In genomic region chr22:23849009-23850006, GRCh38 we compare ENCODE assay signal across 8 cellular contexts. TPM values are rescaled to one million over a fixed set of nuclear protein-coding genes. Genes with fewer than 3 reads are reported as not detected.
DNase-seq lines count a peak whose midpoint lies in the region; ATAC-seq and TF ChIP-seq lines count a peak whose summit lies in the region.

No MANE protein-coding gene starts in this region.

- no peak for TF ChIP-seq POLR2A in right lobe of liver (IDR thresholded peaks at IDR 0.05)

- peak in 3 of 4 donors; percentile 98 to 99 (median 98) for TF ChIP-seq CTCF in right lobe of liver (IDR thresholded peaks at IDR 0.05)

- POLR2A ChIA-PET in activated CD4-positive, alpha-beta T cell treated with anti-CD3 and anti-CD28 coated beads for 36 hours (lab: Charles Lee) = no interaction called here

- no peaks in the 10 kb centered on the region for H3K27me3 Mint-ChIP-seq in activated CD4-positive, alpha-beta T cell treated with anti-CD3 and anti-CD28 coated beads for 36 hours

- H3K4me3 Mint-ChIP-seq in activated CD4-positive, alpha-beta T cell treated with anti-CD3 and anti-CD28 coated beads for 36 hours = no peak overlapping the region

- peak; percentile 96 for ATAC-seq in activated CD4-positive, alpha-beta T cell treated with anti-CD3 and anti-CD28 coated beads for 36 hours
- peak; percentile 86 to 95 (median 91) for ATAC-seq in right lobe of liver
- ATAC-seq in GM19463 (IDR thresholded peaks at IDR 0.05; ENCODE audit: unreplicated experiment) = no peak

- no peaks in the 10 kb centered on the region for H3K27me3 ChIP-seq in right lobe of liver

- no peaks in the 10 kb centered on the region for H3K4me1 Mint-ChIP-seq in activated CD4-positive, alpha-beta T cell treated with anti-CD3 and anti-CD28 coated beads for 36 hours

- no peaks in the 10 kb centered on the region for H3K9me3 Mint-ChIP-seq in activated CD4-positive, alpha-beta T cell treated with anti-CD3 and anti-CD28 coated beads for 36 hours (ENCODE audit: low read depth)

- intact Hi-C loops in activated CD4-positive, alpha-beta T cell treated with anti-CD3 and anti-CD28 coated beads for 36 hours (cut with DNase I, micrococcal nuclease) = loop anchor here (5.0 kb wide), 3 partner anchors 82 to 307 kb away; partner anchors contain the start of gene CHCHD10 (in 1 of the 2)
- intact Hi-C loops in right lobe of liver (cut with DNase I) = loop anchor here (5.0 kb wide), 2 partner anchors 72 to 82 kb away; partner anchors contain the start of gene CHCHD10 (in 1 of the 2)

- 4% methylated on average over 20 of the region's 62 CpGs for WGBS in right lobe of liver (ENCODE audit: insufficient coverage, low coverage, low lambda C conversion rate, missing lambda C conversion rate)

- H3K36me3 Mint-ChIP-seq in activated CD4-positive, alpha-beta T cell treated with anti-CD3 and anti-CD28 coated beads for 36 hours (ENCODE audit: low read depth) = no peaks in the 10 kb centered on the region

- DNase-seq in CD1c-positive myeloid dendritic cell (ENCODE audit: extremely low spot score) (peak; percentile 91), HCEC 1CT (peak; percentile 57), NCI-H446 (lab: John Stamatoyannopoulos, UW) (peak; percentile 67 to 89), cerebellum (ENCODE audit: low spot score) (peak; percentile 90), right lobe of liver (peak; percentile 84 to 86 (median 85))
- peak; percentile 93 for DNase-seq in activated CD4-positive, alpha-beta T cell treated with anti-CD3 and anti-CD28 coated beads for 36 hours
- DNase-seq in stimulated activated CD4-positive, alpha-beta T cell treated with anti-CD3 and anti-CD28 coated beads, TNF-alpha, amount 100 ng/mL, for 4 hours (ENCODE audit: low read depth in 3 of 3) = peak; percentile 70 to 83 (median 72)

- CTCF ChIA-PET in activated CD4-positive, alpha-beta T cell treated with anti-CD3 and anti-CD28 coated beads for 36 hours (lab: Charles Lee) = interaction anchor here (0.6 to 5.6 kb wide), 25 partner anchors 9 to 326 kb away, joined by 3 to 28 read pairs (median 3); partner anchors contain the start of genes C22orf15, CHCHD10, DERL3 and MIF

- no peaks in the 10 kb centered on the region for H3K36me3 ChIP-seq in right lobe of liver

- no peak overlapping the region for H3K27ac ChIP-seq in right lobe of liver

- H3K4me3 ChIP-seq in right lobe of liver = peak overlapping the region; percentile 29 to 41 (median 32)

- H3K9me3 ChIP-seq in right lobe of liver = no peaks in the 10 kb centered on the region

- H3K27ac Mint-ChIP-seq in activated CD4-positive, alpha-beta T cell treated with anti-CD3 and anti-CD28 coated beads for 36 hours = no peak overlapping the region

- H3K4me1 ChIP-seq in right lobe of liver = peaks cover 0 to 11% (median 0%) of the 10 kb centered on the region in 4 donors

RNA-seq across cellular contexts. Expression of gene SLC2A11, which starts 8.4 kb away (rescaled TPM):
- 1 to 10 TPM; 7.6 to 7.7 TPM for total RNA-seq in activated CD4-positive, alpha-beta T cell treated with anti-CD3 and anti-CD28 coated beads for 36 hours
- total RNA-seq in cerebellum = 31.8 TPM
- total RNA-seq in right lobe of liver = 1 to 10 TPM; 2.9 to 7.1 (median 5.0) TPM

RNA-seq across cellular contexts. Expression of gene DERL3, which starts 10.5 kb away (rescaled TPM):
- 1 to 10 TPM; 5.2 to 5.7 TPM for total RNA-seq in activated CD4-positive, alpha-beta T cell treated with anti-CD3 and anti-CD28 coated beads for 36 hours
- 1.3 TPM for total RNA-seq in cerebellum
- 1 to 10 TPM; 1.1 to 7.1 (median 4.1) TPM for total RNA-seq in right lobe of liver

RNA-seq across cellular contexts. Expression of gene MIF, which starts 44.9 kb away (rescaled TPM):
- total RNA-seq in activated CD4-positive, alpha-beta T cell treated with anti-CD3 and anti-CD28 coated beads for 36 hours = 1,000 to 10,000 TPM; 1,478 to 1,739 TPM
- total RNA-seq in cerebellum (95.4 TPM), right lobe of liver (100 to 1,000 TPM in 5 of 6 experiments, 10 to 100 TPM in 1; 79.4 to 561 (median 307) TPM)
